Comparison of ENCODE assay signal across 19 cellular contexts in genomic region chr21:42300956-42301355, GRCh38. TPM values are rescaled to one million over a fixed set of nuclear protein-coding genes. Genes with fewer than 3 reads are reported as not detected.
DNase-seq lines count a peak whose midpoint lies in the region; ATAC-seq and TF ChIP-seq lines count a peak whose summit lies in the region.
"Had no signal": no experiment of that assay in that cellular context is flagged by ENCODE, and none has a peak within 500 bp of the region (broad histone marks: within the 10 kb centered on the region; RNA-seq: fewer than 3 reads in every experiment).

No MANE protein-coding gene starts in this region.

- H3K27me3 ChIP-seq in heart left ventricle (no peaks in the 10 kb centered on the region), right cardiac atrium (ENCODE audit: control insufficient read depth, insufficient read depth) (no peaks in the 10 kb centered on the region), esophagus muscularis mucosa (peaks cover 0 to 6% (median 0%) of the 10 kb centered on the region in 4 donors), osteoblast (ENCODE audit: insufficient read depth, low read length) (peaks cover 5% of the 10 kb centered on the region), thyroid gland (no peaks in the 10 kb centered on the region)

- DNase-seq in heart left ventricle (peak in 1 of 5 donors; percentile 17), right cardiac atrium (no peak), esophagus muscularis mucosa (ENCODE audit: extremely low spot score) (no peak), osteoblast (ENCODE audit: insufficient read length, low spot score, missing footprints) (peak; percentile 38), thyroid gland (no peak), NCI-H524 treated with DMSO at 0.1 percent for 48 hours (lab: John Stamatoyannopoulos, UW) (no peak)
- DNase-seq: C1 segment of cervical spinal cord, NCI-H1105 treated with DMSO at 0.1 percent for 48 hours, NCI-H1694 treated with DMSO at 0.1 percent for 48 hours, NCI-H2107, NCI-H2227 treated with DMSO at 0.1 percent for 48 hours, NCI-H524 had no signal

- intact Hi-C loops in heart left ventricle (cut with DNase I) (loop anchor here in 3 of 10 donors (5.0 to 10.0 kb wide), 3 partner anchors 66 to 139 kb away; no protein-coding TSS in a partner anchor), right cardiac atrium (cut with DNase I) (no loop called here), esophagus muscularis mucosa (cut with DNase I) (no loop called here), thyroid gland (cut with DNase I) (no loop called here)

- TF ChIP-seq CTCF in heart left ventricle (IDR thresholded peaks at IDR 0.05): no peak
- no peak for TF ChIP-seq CTCF in esophagus muscularis mucosa (IDR thresholded peaks at IDR 0.05)
- TF ChIP-seq CTCF in osteoblast (IDR thresholded peaks at IDR 0.05; ENCODE audit: extremely low read depth, low read depth, low read length): no peak
- TF ChIP-seq CTCF in thyroid gland (IDR thresholded peaks at IDR 0.05): no peak

- H2AFZ ChIP-seq in osteoblast (ENCODE audit: low read length): no peak overlapping the region
- H2AFZ ChIP-seq: GM23338 had no signal

- H3K9me3 Mint-ChIP-seq in activated T-helper 17 cell treated with anti-CD3 and anti-CD28 coated beads, Interleukin-2, amount 50 U/mL, for 72 hours: no peaks in the 10 kb centered on the region
- H3K9me3 Mint-ChIP-seq: GM23338 had no signal

- H3K9me3 ChIP-seq in heart left ventricle (no peaks in the 10 kb centered on the region), right cardiac atrium (ENCODE audit: control insufficient read depth, low read length) (no peaks in the 10 kb centered on the region), esophagus muscularis mucosa (no peaks in the 10 kb centered on the region), osteoblast (ENCODE audit: low read depth, low read length) (no peaks in the 10 kb centered on the region), thyroid gland (no peaks in the 10 kb centered on the region)

- no peak overlapping the region for H3K4me3 Mint-ChIP-seq in activated T-helper 17 cell treated with anti-CD3 and anti-CD28 coated beads, Interleukin-2, amount 50 U/mL, for 72 hours
- H3K4me3 Mint-ChIP-seq: GM23338 had no signal

- WGBS in heart left ventricle, 4 donors: 88 to 95% (median 91%) methylated on average over 9 of the region's 9 CpGs
- WGBS in right cardiac atrium: 89% methylated on average over 9 of the region's 9 CpGs
- WGBS in esophagus muscularis mucosa: 88% methylated on average over 9 of the region's 9 CpGs
- 92% methylated on average over 9 of the region's 9 CpGs for WGBS in thyroid gland, 2 donors

- no peaks in the 10 kb centered on the region for H4K20me1 ChIP-seq in osteoblast (ENCODE audit: insufficient read depth, low read length)

- ATAC-seq in heart left ventricle (no peak), right cardiac atrium (no peak), HG02763 (IDR thresholded peaks at IDR 0.05; ENCODE audit: unreplicated experiment) (no peak)
- no peak for ATAC-seq in activated T-helper 17 cell treated with anti-CD3 and anti-CD28 coated beads, Interleukin-2, amount 50 U/mL, for 72 hours (replicated peaks)
- ATAC-seq: GM12878, GM23338, HCT116, Panc1 had no signal

- peaks cover 8% of the 10 kb centered on the region for H3K36me3 Mint-ChIP-seq in activated T-helper 17 cell treated with anti-CD3 and anti-CD28 coated beads, Interleukin-2, amount 50 U/mL, for 72 hours (ENCODE audit: low read depth)

- H3K36me3 ChIP-seq in heart left ventricle (peaks cover 0 to 13% (median 4%) of the 10 kb centered on the region in 9 donors), esophagus muscularis mucosa (peaks cover 0 to 16% (median 9%) of the 10 kb centered on the region in 4 donors), osteoblast (ENCODE audit: insufficient read depth, low read length) (no peaks in the 10 kb centered on the region), thyroid gland (no peaks in the 10 kb centered on the region)

- H3K4me1 ChIP-seq in heart left ventricle (peaks cover 0 to 41% (median 19%) of the 10 kb centered on the region in 12 donors), right cardiac atrium (ENCODE audit: control insufficient read depth, insufficient read depth, low read length) (peaks cover 2% of the 10 kb centered on the region), esophagus muscularis mucosa (peaks cover 12 to 22% (median 17%) of the 10 kb centered on the region in 4 donors), osteoblast (ENCODE audit: insufficient read depth, low read length) (no peaks in the 10 kb centered on the region), thyroid gland (peaks cover 0 to 16% of the 10 kb centered on the region in 2 donors)

- no peak for TF ChIP-seq POLR2A in heart left ventricle (IDR thresholded peaks at IDR 0.05)
- TF ChIP-seq POLR2A in esophagus muscularis mucosa (IDR thresholded peaks at IDR 0.05; ENCODE audit: low read depth): no peak
- no peak for TF ChIP-seq POLR2A in thyroid gland (IDR thresholded peaks at IDR 0.05)

- H3K4me2 ChIP-seq in osteoblast (ENCODE audit: insufficient read depth, low read length): no peak overlapping the region
- H3K4me2 ChIP-seq: GM23338 had no signal

- H3K27ac ChIP-seq in heart left ventricle: peak overlapping the region in 10 of 12 donors; percentile 69 to 90 (median 76)
- H3K27ac ChIP-seq in right cardiac atrium (ENCODE audit: low read length): no peak overlapping the region
- peak overlapping the region; percentile 17 to 68 (median 46) for H3K27ac ChIP-seq in esophagus muscularis mucosa (replicated peaks in 1 of 4)
- H3K27ac ChIP-seq in osteoblast (ENCODE audit: low read depth, low read length): no peak overlapping the region
- peak overlapping the region; percentile 58 to 74 (median 70) for H3K27ac ChIP-seq in thyroid gland

- no peaks in the 10 kb centered on the region for H3K4me1 Mint-ChIP-seq in activated T-helper 17 cell treated with anti-CD3 and anti-CD28 coated beads, Interleukin-2, amount 50 U/mL, for 72 hours

- H3K4me3 ChIP-seq in heart left ventricle (no peak overlapping the region), right cardiac atrium (ENCODE audit: low read length) (no peak overlapping the region), esophagus muscularis mucosa (no peak overlapping the region), osteoblast (ENCODE audit: insufficient read depth, low read length) (no peak overlapping the region), thyroid gland (replicated peaks in 1 of 3) (no peak overlapping the region)
- H3K4me3 ChIP-seq: GM12878, GM23338 had no signal

- TF ChIP-seq EP300 in esophagus muscularis mucosa (IDR thresholded peaks at IDR 0.05): no peak

- H3K27ac Mint-ChIP-seq in activated T-helper 17 cell treated with anti-CD3 and anti-CD28 coated beads, Interleukin-2, amount 50 U/mL, for 72 hours: no peak overlapping the region
- H3K27ac Mint-ChIP-seq: GM23338 had no signal

- no peaks in the 10 kb centered on the region for H3K79me2 ChIP-seq in osteoblast (ENCODE audit: insufficient read depth, low read length)

- no peaks in the 10 kb centered on the region for H3K27me3 Mint-ChIP-seq in activated T-helper 17 cell treated with anti-CD3 and anti-CD28 coated beads, Interleukin-2, amount 50 U/mL, for 72 hours

RNA-seq across cellular contexts. Expression of gene TFF3, which starts 14.3 kb away (rescaled TPM):
- total RNA-seq in heart left ventricle: 10 to 100 TPM in 1 of 9 donors, 1 to 10 TPM in 6, under 1 TPM in 2; 0.75 to 10.8 (median 2.8) TPM
- 1 to 10 TPM; 3.0 to 3.5 TPM for polyA plus RNA-seq in heart left ventricle
- total RNA-seq in right cardiac atrium: 1 to 10 TPM; 1.2 to 2.2 (median 1.7) TPM
- polyA plus RNA-seq in right cardiac atrium: 2.6 TPM
- total RNA-seq in esophagus muscularis mucosa: 10 to 100 TPM in 1 of 4 donors, 1 to 10 TPM in 3; 2.5 to 24.4 (median 9.3) TPM
- not detected in 2 replicates for total RNA-seq in osteoblast
- total RNA-seq in thyroid gland: 1,000 to 10,000 TPM in 2 of 4 donors, 100 to 1,000 TPM in 2; 246 to 4,817 (median 914) TPM
- not detected for total RNA-seq in activated T-helper 17 cell treated with anti-CD3 and anti-CD28 coated beads, Interleukin-2, amount 50 U/mL, for 72 hours
- total RNA-seq: A172, GM12878 had no signal
- polyA plus RNA-seq: GM12878 had no signal

RNA-seq across cellular contexts. Expression of gene TFF2, which starts 49.8 kb away (rescaled TPM):
- total RNA-seq in heart left ventricle (not detected), right cardiac atrium (not detected), esophagus muscularis mucosa (not detected), osteoblast (not detected in 2 replicates), thyroid gland (10 to 100 TPM in 1 of 4 donors, 1 to 10 TPM in 1, not detected in 2; 2.5 to 14.3 TPM)
- polyA plus RNA-seq in heart left ventricle (not detected), right cardiac atrium (not detected)
- not detected for total RNA-seq in activated T-helper 17 cell treated with anti-CD3 and anti-CD28 coated beads, Interleukin-2, amount 50 U/mL, for 72 hours
- total RNA-seq: A172, GM12878, GM23338 had no signal
- polyA plus RNA-seq: GM23338 had no signal

Comparison
In these comparisons a context has a peak if more than half of its experiments do, and no peak if none do; other contexts are left out.
1. H3K27ac ChIP-seq: peak in heart left ventricle (10 of 12), esophagus muscularis mucosa (4 of 4) and thyroid gland (3 of 3); none in right cardiac atrium (single experiment) and osteoblast (single experiment).
2. RNA of gene TFF3, which starts 14.3 kb away (total RNA-seq): 246 to 4,817 TPM in thyroid gland; 2.5 to 24.4 TPM in esophagus muscularis mucosa, 0.75 to 10.8 TPM in heart left ventricle, 1.2 to 2.2 TPM in right cardiac atrium, not detected in osteoblast and not detected in activated T-helper 17 cell treated with anti-CD3 and anti-CD28 coated beads, Interleukin-2, amount 50 U/mL, for 72 hours; every median in the first group is over 4 times any median in the second.